8 cellular contexts compared by ENCODE assay signal in the genomic region with DNA sequence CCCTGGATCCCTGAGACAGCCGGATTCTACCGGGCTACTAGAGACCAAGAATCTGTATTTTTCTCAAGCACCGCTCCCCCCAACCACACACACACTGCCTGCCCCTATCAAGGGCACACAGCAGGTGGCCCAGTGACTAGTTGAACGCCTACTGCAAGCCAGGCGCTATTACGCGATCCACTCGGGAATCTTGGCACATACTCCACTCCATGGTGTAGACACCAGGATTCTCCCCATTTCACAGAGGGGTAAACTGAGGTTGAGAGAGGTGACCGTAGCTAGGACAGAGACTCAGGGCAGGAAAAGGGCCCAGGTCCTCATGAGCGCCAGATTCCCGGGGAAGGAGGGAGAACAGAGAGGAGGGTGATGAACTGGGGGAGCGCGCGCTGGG. TPM values are rescaled to one million over a fixed set of nuclear protein-coding genes. Genes with fewer than 3 reads are reported as not detected.
DNase-seq lines count a peak whose midpoint lies in the region; ATAC-seq and TF ChIP-seq lines count a peak whose summit lies in the region.

No MANE protein-coding gene starts in this region.

- DNase-seq in fibroblast of villous mesenchyme (ENCODE audit: low read depth), result no peak
- DNase-seq in retinal pigment epithelial cell (ENCODE audit: low read depth), result no peak
- no peak for DNase-seq in hepatic stellate cell (ENCODE audit: low spot score)
- DNase-seq in DMS114 treated with DMSO at 0.1 percent for 48 hours (lab: John Stamatoyannopoulos, UW; ENCODE audit: unreplicated experiment), result no peak

- H3K4me3 ChIP-seq in fibroblast of villous mesenchyme (ENCODE audit: low read depth, low read length), result peak overlapping the region; percentile 97
- H3K4me3 ChIP-seq in retinal pigment epithelial cell (ENCODE audit: low read length), result peak overlapping the region; percentile 61

- peak; percentile 8 for ATAC-seq in GM19397 (IDR thresholded peaks at IDR 0.05; ENCODE audit: unreplicated experiment)
- ATAC-seq in SK-N-SH treated with all-trans-retinoic acid at 6 μM for 48 hours, result peak; percentile 6
- ATAC-seq in HG02623 (IDR thresholded peaks at IDR 0.05; ENCODE audit: unreplicated experiment), result no peak
- no peak for ATAC-seq in GM21447 (IDR thresholded peaks at IDR 0.05; ENCODE audit: unreplicated experiment)

- TF ChIP-seq CTCF in fibroblast of villous mesenchyme (IDR thresholded peaks at IDR 0.05; ENCODE audit: insufficient read depth, low read depth, low read length) (no peak), retinal pigment epithelial cell (conservative IDR thresholded peaks at IDR 0.05; ENCODE audit: low read depth, low read length) (no peak)

TF ChIP-seq in SK-N-SH treated with all-trans-retinoic acid at 6 μM for 48 hours, 23 proteins besides CTCF, POLR2A, EP300 and RAD21:
- TF ChIP-seq ZNF70 (CRISPR knock-in tag; IDR thresholded peaks at IDR 0.05) (no peak), TOX (CRISPR knock-in tag; IDR thresholded peaks at IDR 0.05; ENCODE audit: borderline replicate concordance) (no peak), CSDC2 (CRISPR knock-in tag; IDR thresholded peaks at IDR 0.05) (no peak), ARNTL (CRISPR knock-in tag; IDR thresholded peaks at IDR 0.05; ENCODE audit: borderline replicate concordance, low read depth) (no peak), BACH2 (CRISPR knock-in tag; IDR thresholded peaks at IDR 0.05; ENCODE audit: borderline replicate concordance) (no peak), ZNF565 (CRISPR knock-in tag; conservative IDR thresholded peaks at IDR 0.05; ENCODE audit: low read depth) (no peak), OSR1 (CRISPR knock-in tag; IDR thresholded peaks at IDR 0.05) (no peak), TCF4 (CRISPR knock-in tag; IDR thresholded peaks at IDR 0.05; ENCODE audit: borderline replicate concordance) (no peak), RARB (CRISPR knock-in tag; IDR thresholded peaks at IDR 0.05) (no peak)
- TF ChIP-seq, protein P1, sequence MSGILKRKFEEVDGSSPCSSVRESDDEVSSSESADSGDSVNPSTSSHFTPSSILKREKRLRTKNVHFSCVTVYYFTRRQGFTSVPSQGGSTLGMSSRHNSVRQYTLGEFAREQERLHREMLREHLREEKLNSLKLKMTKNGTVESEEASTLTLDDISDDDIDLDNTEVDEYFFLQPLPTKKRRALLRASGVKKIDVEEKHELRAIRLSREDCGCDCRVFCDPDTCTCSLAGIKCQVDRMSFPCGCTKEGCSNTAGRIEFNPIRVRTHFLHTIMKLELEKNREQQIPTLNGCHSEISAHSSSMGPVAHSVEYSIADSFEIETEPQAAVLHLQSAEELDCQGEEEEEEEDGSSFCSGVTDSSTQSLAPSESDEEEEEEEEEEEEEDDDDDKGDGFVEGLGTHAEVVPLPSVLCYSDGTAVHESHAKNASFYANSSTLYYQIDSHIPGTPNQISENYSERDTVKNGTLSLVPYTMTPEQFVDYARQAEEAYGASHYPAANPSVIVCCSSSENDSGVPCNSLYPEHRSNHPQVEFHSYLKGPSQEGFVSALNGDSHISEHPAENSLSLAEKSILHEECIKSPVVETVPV (CRISPR knock-in tag; IDR thresholded peaks at IDR 0.05), result no peak
- TF ChIP-seq, protein P2, sequence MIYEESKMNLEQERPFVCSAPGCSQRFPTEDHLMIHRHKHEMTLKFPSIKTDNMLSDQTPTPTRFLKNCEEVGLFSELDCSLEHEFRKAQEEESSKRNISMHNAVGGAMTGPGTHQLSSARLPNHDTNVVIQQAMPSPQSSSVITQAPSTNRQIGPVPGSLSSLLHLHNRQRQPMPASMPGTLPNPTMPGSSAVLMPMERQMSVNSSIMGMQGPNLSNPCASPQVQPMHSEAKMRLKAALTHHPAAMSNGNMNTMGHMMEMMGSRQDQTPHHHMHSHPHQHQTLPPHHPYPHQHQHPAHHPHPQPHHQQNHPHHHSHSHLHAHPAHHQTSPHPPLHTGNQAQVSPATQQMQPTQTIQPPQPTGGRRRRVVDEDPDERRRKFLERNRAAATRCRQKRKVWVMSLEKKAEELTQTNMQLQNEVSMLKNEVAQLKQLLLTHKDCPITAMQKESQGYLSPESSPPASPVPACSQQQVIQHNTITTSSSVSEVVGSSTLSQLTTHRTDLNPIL (CRISPR knock-in tag; IDR thresholded peaks at IDR 0.05; ENCODE audit: low read depth), result no peak

RNA-seq across cellular contexts. Expression of a gene that starts 0.5 kb away (rescaled TPM):
- 24.2 and 25.9 TPM in 2 replicates for total RNA-seq in fibroblast of villous mesenchyme

RNA-seq across cellular contexts. Expression of a gene that starts 16.8 kb away (rescaled TPM):
- total RNA-seq in fibroblast of villous mesenchyme, result under 0.01 TPM in 1 of 2 replicates, not detected in the other

RNA-seq across cellular contexts. Expression of a gene that starts 20.5 kb away (rescaled TPM):
- 23.8 and 28.1 TPM in 2 replicates for total RNA-seq in fibroblast of villous mesenchyme

RNA-seq across cellular contexts. Expression of a gene that starts 25.9 kb away (rescaled TPM):
- total RNA-seq in fibroblast of villous mesenchyme, result 0.43 and 1.9 TPM in 2 replicates

RNA-seq across cellular contexts. Expression of a gene that starts 34.1 kb away (rescaled TPM):
- 244 and 264 TPM in 2 replicates for total RNA-seq in fibroblast of villous mesenchyme

Comparison
In these comparisons a context has a peak if more than half of its experiments do, and no peak if none do; other contexts are left out.
1. ATAC-seq: peak in GM19397 (single experiment) and SK-N-SH treated with all-trans-retinoic acid at 6 μM for 48 hours (single experiment); none in HG02623 (single experiment) and GM21447 (single experiment).